9 cellular contexts compared by ENCODE assay signal in genomic region chr3:124995460-124995994, GRCh38.
DNase-seq lines count a peak whose midpoint lies in the region; ATAC-seq and TF ChIP-seq lines count a peak whose summit lies in the region.
"Had no signal": no experiment of that assay in that cellular context is flagged by ENCODE, and none has a peak within 500 bp of the region (broad histone marks: within the 10 kb centered on the region; RNA-seq: fewer than 3 reads in every experiment).

No MANE protein-coding gene starts in this region.

- H3K4me3 ChIP-seq in liver (ENCODE audit: low read depth in 1 of 3, low read length in 3 of 3), result no peak overlapping the region

- no peak for ATAC-seq in GM19463 (IDR thresholded peaks at IDR 0.05; ENCODE audit: unreplicated experiment)

- peaks cover 0 to 2% (median under 1%) of the 10 kb centered on the region in 4 donors for H3K36me3 ChIP-seq in liver (ENCODE audit: control insufficient read depth in 4 of 4, insufficient read depth in 3 of 4, low read depth in 1 of 4, low read length in 3 of 4)

- peaks cover 0 to 24% (median 17%) of the 10 kb centered on the region in 4 donors for H3K4me1 ChIP-seq in liver (ENCODE audit: control insufficient read depth in 4 of 4, insufficient read depth in 4 of 4, low read length in 3 of 4)

- DNase-seq in activated gamma-delta T cell treated with Interleukin-2 at 50 U/mL for 16 hours (peak; percentile 44), activated gamma-delta T cell (lab: John Stamatoyannopoulos, UW) (no peak), NCI-H1105 treated with DMSO at 0.1 percent for 48 hours (lab: John Stamatoyannopoulos, UW) (peak; percentile 43)
- peak; percentile 87 for DNase-seq in activated CD4-positive, alpha-beta T cell treated with anti-CD3 and anti-CD28 coated beads, Interleukin-2, amount 10 ng/mL, durations not matched to agents 24 days and 14 days
- DNase-seq in stimulated activated CD8-positive, alpha-beta memory T cell treated with anti-CD3 and anti-CD28 coated beads, Interleukin-15, amount 100 ng/mL, for 48 hours (ENCODE audit: low read depth in 2 of 2), result peak; percentile 6 to 10

- H3K36me3 Mint-ChIP-seq in activated CD4-positive, alpha-beta T cell treated with anti-CD3 and anti-CD28 coated beads, Interleukin-2, amount 10 ng/mL, durations not matched to agents 24 days and 14 days (ENCODE audit: low read depth), result peaks cover 72% of the 10 kb centered on the region
- H3K36me3 Mint-ChIP-seq in dendritic cell treated with granulocyte-macrophage colony-stimulating factor and Interleukin-4, amounts not matched to agents 40 ng/mL and 50 ng/mL, for 4 days (ENCODE audit: low read depth), result peaks cover 49% of the 10 kb centered on the region
- H3K36me3 Mint-ChIP-seq: mesothelial cell of epicardium had no signal

- TF ChIP-seq CTCF in liver (IDR thresholded peaks at IDR 0.05; ENCODE audit: low read depth, low read length, missing input control), result peak; percentile 84

- no peaks in the 10 kb centered on the region for H3K27me3 Mint-ChIP-seq in activated CD4-positive, alpha-beta T cell treated with anti-CD3 and anti-CD28 coated beads, Interleukin-2, amount 10 ng/mL, durations not matched to agents 24 days and 14 days
- no peaks in the 10 kb centered on the region for H3K27me3 Mint-ChIP-seq in dendritic cell treated with granulocyte-macrophage colony-stimulating factor and Interleukin-4, amounts not matched to agents 40 ng/mL and 50 ng/mL, for 4 days

- no peak overlapping the region for H3K4me3 Mint-ChIP-seq in activated CD4-positive, alpha-beta T cell treated with anti-CD3 and anti-CD28 coated beads, Interleukin-2, amount 10 ng/mL, durations not matched to agents 24 days and 14 days
- H3K4me3 Mint-ChIP-seq in dendritic cell treated with granulocyte-macrophage colony-stimulating factor and Interleukin-4, amounts not matched to agents 40 ng/mL and 50 ng/mL, for 4 days, result no peak overlapping the region
- H3K4me3 Mint-ChIP-seq: mesothelial cell of epicardium had no signal

- intact Hi-C loops in activated CD4-positive, alpha-beta T cell treated with anti-CD3 and anti-CD28 coated beads, Interleukin-2, amount 10 ng/mL, durations not matched to agents 24 days and 14 days (cut with micrococcal nuclease), result loop anchor here (1.0 to 5.0 kb wide), 4 partner anchors 147 to 592 kb away; no protein-coding TSS in a partner anchor
- intact Hi-C loops in dendritic cell treated with granulocyte-macrophage colony-stimulating factor and Interleukin-4, amounts not matched to agents 40 ng/mL and 50 ng/mL, for 4 days (cut with micrococcal nuclease), result loop anchor here (1.0 to 10.0 kb wide), 4 partner anchors 67 to 443 kb away; no protein-coding TSS in a partner anchor

- no peaks in the 10 kb centered on the region for H3K9me3 Mint-ChIP-seq in activated CD4-positive, alpha-beta T cell treated with anti-CD3 and anti-CD28 coated beads, Interleukin-2, amount 10 ng/mL, durations not matched to agents 24 days and 14 days
- H3K9me3 Mint-ChIP-seq in dendritic cell treated with granulocyte-macrophage colony-stimulating factor and Interleukin-4, amounts not matched to agents 40 ng/mL and 50 ng/mL, for 4 days, result no peaks in the 10 kb centered on the region
- H3K9me3 Mint-ChIP-seq: mesothelial cell of epicardium had no signal

- H3K4me1 Mint-ChIP-seq in activated CD4-positive, alpha-beta T cell treated with anti-CD3 and anti-CD28 coated beads, Interleukin-2, amount 10 ng/mL, durations not matched to agents 24 days and 14 days, result peaks cover 13% of the 10 kb centered on the region
- peaks cover 19% of the 10 kb centered on the region for H3K4me1 Mint-ChIP-seq in dendritic cell treated with granulocyte-macrophage colony-stimulating factor and Interleukin-4, amounts not matched to agents 40 ng/mL and 50 ng/mL, for 4 days (ENCODE audit: low read depth)

- H3K9me3 ChIP-seq in liver (ENCODE audit: control insufficient read depth in 4 of 4, low read length in 3 of 4), result no peaks in the 10 kb centered on the region

- H3K27ac ChIP-seq in liver (ENCODE audit: low read depth in 1 of 2, low read length in 2 of 2), result peak overlapping the region; percentile 3 to 31

- TF ChIP-seq RAD21 in liver (IDR thresholded peaks at IDR 0.05), result peak; percentile 98 to 99

- WGBS in liver, result 36% methylated on average over 6 of the region's 6 CpGs

- no peaks in the 10 kb centered on the region for H3K27me3 ChIP-seq in liver (ENCODE audit: control insufficient read depth in 4 of 4, insufficient read depth in 4 of 4, low read length in 3 of 4)

- no peak overlapping the region for H3K27ac Mint-ChIP-seq in activated CD4-positive, alpha-beta T cell treated with anti-CD3 and anti-CD28 coated beads, Interleukin-2, amount 10 ng/mL, durations not matched to agents 24 days and 14 days
- H3K27ac Mint-ChIP-seq in dendritic cell treated with granulocyte-macrophage colony-stimulating factor and Interleukin-4, amounts not matched to agents 40 ng/mL and 50 ng/mL, for 4 days, result peak overlapping the region; percentile 70
- H3K27ac Mint-ChIP-seq: mesothelial cell of epicardium had no signal

- H3K9ac ChIP-seq in liver (ENCODE audit: low read depth in 1 of 2, low read length in 2 of 2), result peak overlapping the region in 1 of 2 donors; percentile 1

TF ChIP-seq in liver, 16 proteins besides CTCF, POLR2A, EP300 and RAD21:
- TF ChIP-seq ZBTB33 (IDR thresholded peaks at IDR 0.05) (no peak), ATF3 (IDR thresholded peaks at IDR 0.05) (no peak), RXRA (IDR thresholded peaks at IDR 0.05) (no peak), JUND (IDR thresholded peaks at IDR 0.05) (no peak), YY1 (IDR thresholded peaks at IDR 0.05) (peak; percentile 25), FOXA1 (IDR thresholded peaks at IDR 0.05) (no peak), HNF4G (IDR thresholded peaks at IDR 0.05) (no peak), EGR1 (IDR thresholded peaks at IDR 0.05; ENCODE audit: low read depth in 2 of 2) (no peak), SP1 (IDR thresholded peaks at IDR 0.05) (no peak), NR2F2 (IDR thresholded peaks at IDR 0.05) (no peak), HNF4A (conservative IDR thresholded peaks at IDR 0.05) (peak; percentile 24 to 53), TAF1 (conservative IDR thresholded peaks at IDR 0.05) (no peak), GABPA (IDR thresholded peaks at IDR 0.05 in 1 of 2, conservative IDR thresholded peaks at IDR 0.05 in 1 of 2) (no peak), REST (IDR thresholded peaks at IDR 0.05) (no peak), FOXA2 (IDR thresholded peaks at IDR 0.05) (no peak), MAX (IDR thresholded peaks at IDR 0.05) (no peak)
